In the genomic region with DNA sequence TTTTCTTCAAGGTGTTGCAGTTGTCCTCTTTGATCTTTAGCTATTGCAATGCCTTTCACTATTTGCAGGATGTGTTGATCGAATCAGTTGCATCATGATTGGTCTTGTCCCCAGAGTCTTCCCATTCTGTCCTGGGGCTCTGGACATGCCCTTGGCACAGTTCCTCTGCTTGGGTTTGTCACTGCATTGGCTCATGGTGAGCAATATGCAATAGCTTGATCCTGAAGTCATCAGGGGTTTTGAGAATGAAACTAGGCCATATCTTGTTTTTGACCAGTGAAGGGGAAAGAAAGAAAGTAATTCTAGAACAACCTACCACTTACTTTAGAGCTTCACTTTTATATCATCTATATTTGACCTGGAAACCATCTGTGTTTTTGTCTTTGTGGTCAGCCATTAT, we compare ENCODE assay signal across 1 cellular context.
TF ChIP-seq lines count a peak whose summit lies in the region.

No MANE protein-coding gene starts in this region.

TF ChIP-seq in WTC11, 78 proteins besides CTCF, POLR2A, EP300 and RAD21 (continued from another document):
- TF ChIP-seq, protein P1, sequence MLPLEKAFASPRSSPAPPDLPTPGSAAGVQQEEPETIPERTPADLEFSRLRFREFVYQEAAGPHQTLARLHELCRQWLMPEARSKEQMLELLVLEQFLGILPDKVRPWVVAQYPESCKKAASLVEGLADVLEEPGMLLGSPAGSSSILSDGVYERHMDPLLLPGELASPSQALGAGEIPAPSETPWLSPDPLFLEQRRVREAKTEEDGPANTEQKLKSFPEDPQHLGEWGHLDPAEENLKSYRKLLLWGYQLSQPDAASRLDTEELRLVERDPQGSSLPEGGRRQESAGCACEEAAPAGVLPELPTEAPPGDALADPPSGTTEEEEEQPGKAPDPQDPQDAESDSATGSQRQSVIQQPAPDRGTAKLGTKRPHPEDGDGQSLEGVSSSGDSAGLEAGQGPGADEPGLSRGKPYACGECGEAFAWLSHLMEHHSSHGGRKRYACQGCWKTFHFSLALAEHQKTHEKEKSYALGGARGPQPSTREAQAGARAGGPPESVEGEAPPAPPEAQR (CRISPR knock-in tag; IDR thresholded peaks at IDR 0.05) = no peak
- TF ChIP-seq, protein P2, sequence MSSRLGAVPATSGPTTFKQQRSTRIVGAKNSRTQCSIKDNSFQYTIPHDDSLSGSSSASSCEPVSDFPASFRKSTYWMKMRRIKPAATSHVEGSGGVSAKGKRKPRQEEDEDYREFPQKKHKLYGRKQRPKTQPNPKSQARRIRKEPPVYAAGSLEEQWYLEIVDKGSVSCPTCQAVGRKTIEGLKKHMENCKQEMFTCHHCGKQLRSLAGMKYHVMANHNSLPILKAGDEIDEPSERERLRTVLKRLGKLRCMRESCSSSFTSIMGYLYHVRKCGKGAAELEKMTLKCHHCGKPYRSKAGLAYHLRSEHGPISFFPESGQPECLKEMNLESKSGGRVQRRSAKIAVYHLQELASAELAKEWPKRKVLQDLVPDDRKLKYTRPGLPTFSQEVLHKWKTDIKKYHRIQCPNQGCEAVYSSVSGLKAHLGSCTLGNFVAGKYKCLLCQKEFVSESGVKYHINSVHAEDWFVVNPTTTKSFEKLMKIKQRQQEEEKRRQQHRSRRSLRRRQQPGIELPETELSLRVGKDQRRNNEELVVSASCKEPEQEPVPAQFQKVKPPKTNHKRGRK (CRISPR knock-in tag; IDR thresholded peaks at IDR 0.05; ENCODE audit: borderline replicate concordance) = no peak
- TF ChIP-seq PRRX2 (CRISPR knock-in tag; IDR thresholded peaks at IDR 0.05) = no peak
- TF ChIP-seq ZNF671 (CRISPR knock-in tag; IDR thresholded peaks at IDR 0.05) = no peak
- TF ChIP-seq ZNF138 (CRISPR knock-in tag; conservative IDR thresholded peaks at IDR 0.05) = no peak
- TF ChIP-seq, protein P3, sequence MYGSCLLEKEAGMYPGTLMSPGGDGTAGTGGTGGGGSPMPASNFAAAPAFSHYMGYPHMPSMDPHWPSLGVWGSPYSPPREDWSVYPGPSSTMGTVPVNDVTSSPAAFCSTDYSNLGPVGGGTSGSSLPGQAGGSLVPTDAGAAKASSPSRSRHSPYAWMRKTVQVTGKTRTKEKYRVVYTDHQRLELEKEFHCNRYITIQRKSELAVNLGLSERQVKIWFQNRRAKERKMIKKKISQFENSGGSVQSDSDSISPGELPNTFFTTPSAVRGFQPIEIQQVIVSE (CRISPR knock-in tag; IDR thresholded peaks at IDR 0.05; ENCODE audit: borderline replicate concordance) = no peak
- TF ChIP-seq NR2C2 (CRISPR knock-in tag; IDR thresholded peaks at IDR 0.05) = no peak
- TF ChIP-seq ZNF121 (CRISPR knock-in tag; IDR thresholded peaks at IDR 0.05) = no peak
- TF ChIP-seq, protein P4, sequence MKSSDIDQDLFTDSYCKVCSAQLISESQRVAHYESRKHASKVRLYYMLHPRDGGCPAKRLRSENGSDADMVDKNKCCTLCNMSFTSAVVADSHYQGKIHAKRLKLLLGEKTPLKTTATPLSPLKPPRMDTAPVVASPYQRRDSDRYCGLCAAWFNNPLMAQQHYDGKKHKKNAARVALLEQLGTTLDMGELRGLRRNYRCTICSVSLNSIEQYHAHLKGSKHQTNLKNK (CRISPR knock-in tag; IDR thresholded peaks at IDR 0.05) = no peak
- TF ChIP-seq, protein P5, sequence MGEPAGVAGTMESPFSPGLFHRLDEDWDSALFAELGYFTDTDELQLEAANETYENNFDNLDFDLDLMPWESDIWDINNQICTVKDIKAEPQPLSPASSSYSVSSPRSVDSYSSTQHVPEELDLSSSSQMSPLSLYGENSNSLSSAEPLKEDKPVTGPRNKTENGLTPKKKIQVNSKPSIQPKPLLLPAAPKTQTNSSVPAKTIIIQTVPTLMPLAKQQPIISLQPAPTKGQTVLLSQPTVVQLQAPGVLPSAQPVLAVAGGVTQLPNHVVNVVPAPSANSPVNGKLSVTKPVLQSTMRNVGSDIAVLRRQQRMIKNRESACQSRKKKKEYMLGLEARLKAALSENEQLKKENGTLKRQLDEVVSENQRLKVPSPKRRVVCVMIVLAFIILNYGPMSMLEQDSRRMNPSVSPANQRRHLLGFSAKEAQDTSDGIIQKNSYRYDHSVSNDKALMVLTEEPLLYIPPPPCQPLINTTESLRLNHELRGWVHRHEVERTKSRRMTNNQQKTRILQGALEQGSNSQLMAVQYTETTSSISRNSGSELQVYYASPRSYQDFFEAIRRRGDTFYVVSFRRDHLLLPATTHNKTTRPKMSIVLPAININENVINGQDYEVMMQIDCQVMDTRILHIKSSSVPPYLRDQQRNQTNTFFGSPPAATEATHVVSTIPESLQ (CRISPR knock-in tag; IDR thresholded peaks at IDR 0.05) = no peak
- TF ChIP-seq CREB1 (CRISPR knock-in tag; IDR thresholded peaks at IDR 0.05) = no peak
- no peak for TF ChIP-seq RELA (CRISPR knock-in tag; IDR thresholded peaks at IDR 0.05; ENCODE audit: borderline replicate concordance)
- no peak for TF ChIP-seq TP53 (CRISPR knock-in tag; IDR thresholded peaks at IDR 0.05)
TF ChIP-seq in WTC11: peak in this region for 0.
